8 cellular contexts compared by ENCODE assay signal in the genomic region with DNA sequence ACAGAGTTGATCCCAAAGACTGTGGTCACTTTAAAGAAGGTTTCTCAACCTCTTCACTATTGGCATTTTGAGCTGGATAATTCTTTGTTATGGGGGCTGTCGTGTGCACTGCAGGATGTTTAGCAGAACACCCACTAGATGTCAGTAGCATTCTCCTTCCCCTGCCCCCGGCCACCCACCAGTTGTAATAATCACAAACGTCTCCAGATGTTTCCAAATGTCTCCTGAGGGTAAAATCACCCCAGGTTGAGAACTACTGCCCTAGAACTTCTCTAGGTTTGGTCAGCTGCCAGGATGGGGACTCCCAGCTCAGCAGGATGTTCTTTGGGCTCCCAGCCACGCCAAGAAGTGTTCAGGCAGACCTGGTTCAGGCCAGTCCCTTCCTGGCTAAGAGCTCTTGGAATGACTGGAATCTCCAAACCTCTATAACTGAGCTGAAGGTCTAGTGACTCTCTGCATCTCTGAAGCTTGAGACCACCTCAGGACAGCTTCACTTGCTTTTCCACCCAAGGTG. TPM values are rescaled to one million over a fixed set of nuclear protein-coding genes. Genes with fewer than 3 reads are reported as not detected.
DNase-seq lines count a peak whose midpoint lies in the region; ATAC-seq and TF ChIP-seq lines count a peak whose summit lies in the region.

No MANE protein-coding gene starts in this region.

- no peak for TF ChIP-seq EP300 in upper lobe of left lung (IDR thresholded peaks at IDR 0.05)

- peak overlapping the region in 1 of 5 experiments; percentile 12 for H3K4me3 Mint-ChIP-seq in brain

- H3K9me3 ChIP-seq in left lung (no peaks in the 10 kb centered on the region), upper lobe of left lung (no peaks in the 10 kb centered on the region)

- 11 to 12% methylated on average over 4 of the region's 4 CpGs for WGBS in upper lobe of left lung, 2 donors

- no peak for TF ChIP-seq POLR2A in upper lobe of left lung (IDR thresholded peaks at IDR 0.05)

- H3K36me3 Mint-ChIP-seq in brain, result peaks cover 10% of the 10 kb centered on the region

- peak overlapping the region in 4 of 5 experiments; percentile 38 to 74 (median 64) for H3K27ac Mint-ChIP-seq in brain

- peak in 5 of 6 experiments; percentile 20 to 52 (median 29) for DNase-seq in stimulated activated naive CD4-positive, alpha-beta T cell (lab: John Stamatoyannopoulos, UW)
- DNase-seq in stimulated activated naive CD4-positive, alpha-beta T cell treated with Interleukin-2 at 50 U/mL for 16 hours (lab: John Stamatoyannopoulos, UW), result no peak
- DNase-seq in NOMO-1 treated with dmso at 0.1 percent for 144 hours (lab: John Stamatoyannopoulos, UW; ENCODE audit: unreplicated experiment), result peak; percentile 12
- DNase-seq in left lung, result peak in 1 of 2 donors; percentile 67
- DNase-seq in upper lobe of left lung, result peak in 1 of 2 donors; percentile 78
- DNase-seq in NCI-H1930 (lab: John Stamatoyannopoulos, UW), result no peak
- DNase-seq in OCI-M2 (lab: John Stamatoyannopoulos, UW; ENCODE audit: unreplicated experiment), result no peak

- H3K4me3 ChIP-seq in left lung, result no peak overlapping the region
- H3K4me3 ChIP-seq in upper lobe of left lung, result no peak overlapping the region

- no peaks in the 10 kb centered on the region for H3K9me3 Mint-ChIP-seq in brain

- H3K27me3 Mint-ChIP-seq in brain, result no peaks in the 10 kb centered on the region

- intact Hi-C loops in left lung (cut with DNase I), result no loop called here

- ATAC-seq in left lung (peak; percentile 77), upper lobe of left lung (ENCODE audit: low FRiP score in 2 of 2) (peak; percentile 60 to 73)

- H3K36me3 ChIP-seq in left lung, result peaks cover 0 to 11% of the 10 kb centered on the region in 2 donors
- peaks cover 0 to 12% (median 2%) of the 10 kb centered on the region in 4 donors for H3K36me3 ChIP-seq in upper lobe of left lung

- no peaks in the 10 kb centered on the region for H3K27me3 ChIP-seq in left lung
- H3K27me3 ChIP-seq in upper lobe of left lung, result no peaks in the 10 kb centered on the region

- H3K27ac ChIP-seq in left lung (no peak overlapping the region), upper lobe of left lung (no peak overlapping the region)

- TF ChIP-seq CTCF in brain (conservative IDR thresholded peaks at IDR 0.05) (peak; percentile 57 to 66), left lung (IDR thresholded peaks at IDR 0.05) (peak; percentile 25 to 29), upper lobe of left lung (IDR thresholded peaks at IDR 0.05) (peak in 5 of 6 experiments; percentile 14 to 51 (median 24))

- H3K4me1 ChIP-seq in left lung, result peaks cover 3 to 10% of the 10 kb centered on the region in 2 donors
- peaks cover 6 to 14% (median 9%) of the 10 kb centered on the region in 4 donors for H3K4me1 ChIP-seq in upper lobe of left lung

- H3K4me1 Mint-ChIP-seq in brain, result peaks cover 20% of the 10 kb centered on the region

RNA-seq across cellular contexts. Expression of a gene that starts 12.5 kb away (rescaled TPM):
- 0.75 TPM for polyA plus RNA-seq in brain (ENCODE audit: insufficient read depth, low read depth, low replicate concordance)
- total RNA-seq in left lung (10 to 100 TPM; 37.9 to 39.5 TPM), upper lobe of left lung (10 to 100 TPM; 34.4 to 50.3 (median 39.5) TPM)

RNA-seq across cellular contexts. Expression of a gene that starts 15.1 kb away (rescaled TPM):
- 37.3 TPM for polyA plus RNA-seq in brain (ENCODE audit: insufficient read depth, low read depth, low replicate concordance)
- total RNA-seq in left lung (1 to 10 TPM; 8.3 TPM), upper lobe of left lung (10 to 100 TPM in 4 of 6 donors, 1 to 10 TPM in 2; 7.1 to 12.9 (median 11.4) TPM)

RNA-seq across cellular contexts. Expression of a gene that starts 37.9 kb away (rescaled TPM):
- polyA plus RNA-seq in brain (ENCODE audit: insufficient read depth, low read depth, low replicate concordance), result 37.9 TPM
- total RNA-seq in left lung (10 to 100 TPM; 47.6 to 51.4 TPM), upper lobe of left lung (100 to 1,000 TPM in 2 of 6 donors, 10 to 100 TPM in 4; 44.3 to 137 (median 78.9) TPM)

RNA-seq across cellular contexts. Expression of a gene that starts 39.9 kb away (rescaled TPM):
- 234 TPM for polyA plus RNA-seq in brain (ENCODE audit: insufficient read depth, low read depth, low replicate concordance)
- total RNA-seq in left lung, result 100 to 1,000 TPM; 114 to 140 TPM
- total RNA-seq in upper lobe of left lung, result 100 to 1,000 TPM in 2 of 6 donors, 10 to 100 TPM in 4; 58.7 to 147 (median 86.1) TPM

RNA-seq across cellular contexts. Expression of a gene that starts 47.2 kb away (rescaled TPM):
- polyA plus RNA-seq in brain (ENCODE audit: insufficient read depth, low read depth, low replicate concordance), result not detected
- total RNA-seq in left lung, result not detected
- not detected for total RNA-seq in upper lobe of left lung

Comparison
In these comparisons a context has a peak if more than half of its experiments do, and no peak if none do; other contexts are left out.
1. DNase-seq: peak in stimulated activated naive CD4-positive, alpha-beta T cell (5 of 6) and NOMO-1 treated with dmso at 0.1 percent for 144 hours (single experiment); none in stimulated activated naive CD4-positive, alpha-beta T cell treated with Interleukin-2 at 50 U/mL for 16 hours (single experiment), NCI-H1930 (0 of 2) and OCI-M2 (single experiment).
2. Peak in every context shown above with its lines, with median percentiles within 50 percentile points of each other: CTCF ChIP-seq.